31 cellular contexts compared by ENCODE assay signal in the genomic region with DNA sequence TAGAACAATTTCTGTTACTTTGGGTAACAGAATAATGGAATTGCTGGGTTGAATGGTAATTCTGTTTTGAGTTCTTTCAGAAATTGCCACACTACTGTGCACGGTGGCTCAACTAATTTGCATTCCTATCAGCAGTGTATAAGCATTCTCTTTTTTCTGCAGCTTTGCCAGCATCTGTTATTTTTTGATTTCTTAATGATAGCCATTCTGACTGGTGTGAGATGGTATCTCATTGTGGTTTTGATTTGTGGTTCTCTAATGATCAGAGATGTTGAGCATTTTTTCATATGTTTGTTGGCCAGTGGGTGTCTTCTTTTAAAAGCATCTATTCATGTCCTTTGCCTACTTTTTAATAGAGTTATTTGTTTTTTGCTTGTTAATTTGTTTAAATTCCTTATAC.
"Had no signal": no experiment of that assay in that cellular context is flagged by ENCODE, and none has a peak within 500 bp of the region (broad histone marks: within the 10 kb centered on the region; RNA-seq: fewer than 3 reads in every experiment).

No MANE protein-coding gene starts in this region.

- DNase-seq: activated effector memory CD4-positive, alpha-beta T cell treated with anti-CD3 and anti-CD28 coated beads, Interleukin-2, amount 50 U/mL, for 16 hours; activated effector memory CD4-positive, alpha-beta T cell treated with Interleukin-2 at 50 U/mL for 16 hours; activated gamma-delta T cell; activated gamma-delta T cell treated with Interleukin-2 at 50 U/mL for 16 hours; activated naive CD4-positive, alpha-beta T cell; activated naive CD4-positive, alpha-beta T cell treated with anti-CD3 and anti-CD28 coated beads for 36 hours; activated naive CD4-positive, alpha-beta T cell treated with anti-CD3 and anti-CD28 coated beads, Interleukin-2, amount 10 ng/mL, durations not matched to agents 7 days and 5 days; activated naive CD4-positive, alpha-beta T cell treated with Interleukin-2 at 50 U/mL for 16 hours; activated naive CD8-positive, alpha-beta T cell treated with anti-CD3 and anti-CD28 coated beads for 36 hours; activated naive CD8-positive, alpha-beta T cell treated with anti-CD3 and anti-CD28 coated beads, Interleukin-2, amount 10 ng/mL, durations not matched to agents 7 days and 5 days; activated naive CD8-positive, alpha-beta T cell treated with anti-CD3 and anti-CD28 coated beads, Interleukin-2, amount 50 U/mL, for 24 hours; activated T-cell treated with anti-CD3 and anti-CD28 coated beads, Interleukin-2, amount 50 U/mL, for 1 hour; activated T-cell treated with anti-CD3 and anti-CD28 coated beads, Interleukin-2, amount 50 U/mL, for 24 hours; activated T-cell treated with anti-CD3 and anti-CD28 coated beads, Interleukin-2, amount 50 U/mL, for 4 hours; activated T-cell treated with anti-CD3 and anti-CD28 coated beads, Interleukin-2, amount 50 U/mL, for 48 hours; activated T-cell treated with anti-CD3 and anti-CD28 coated beads, Interleukin-2, amount 50 U/mL, for 72 hours; adrenal gland; amniotic stem cell; amygdala; anterior cingulate cortex; aorta; body of pancreas; brain microvascular endothelial cell; caudate nucleus; central memory CD4-positive, alpha-beta T cell; cerebellar nuclear complex had no signal

- H3K36me3 ChIP-seq: adrenal gland, ascending aorta, brain microvascular endothelial cell, breast epithelium, cardiac muscle cell had no signal

- H3K27me3 ChIP-seq: adrenal gland, ascending aorta, body of pancreas, brain microvascular endothelial cell, breast epithelium, cardiac muscle cell had no signal

- H3K9me3 ChIP-seq: adrenal gland had no signal

- H3K4me3 ChIP-seq: adrenal gland, ascending aorta, body of pancreas, breast epithelium, cardiac muscle cell had no signal

- H3K27ac ChIP-seq: adrenal gland, ascending aorta, body of pancreas, brain microvascular endothelial cell, breast epithelium, cardiac muscle cell had no signal

- ATAC-seq: activated naive CD4-positive, alpha-beta T cell treated with anti-CD3 and anti-CD28 coated beads, Interleukin-2, amount 50 U/mL, for 72 hours; activated naive CD8-positive, alpha-beta T cell treated with anti-CD3 and anti-CD28 coated beads, Interleukin-2, amount 50 U/mL, for 24 hours; activated T-cell treated with anti-CD3 and anti-CD28 coated beads, Interleukin-2, amount 50 U/mL, for 4 hours; activated T-cell treated with anti-CD3 and anti-CD28 coated beads, Interleukin-2, amount 50 U/mL, for 72 hours; activated T-helper 17 cell treated with anti-CD3 and anti-CD28 coated beads, Interleukin-2, amount 50 U/mL, for 72 hours; body of pancreas had no signal

- H3K4me1 ChIP-seq: adrenal gland, ascending aorta, body of pancreas, breast epithelium had no signal
